ENCODE assay signal across 10 cellular contexts in genomic region chr2:148603562-148603920, GRCh38. TPM values are rescaled to one million over a fixed set of nuclear protein-coding genes. Genes with fewer than 3 reads are reported as not detected.
DNase-seq lines count a peak whose midpoint lies in the region; ATAC-seq and TF ChIP-seq lines count a peak whose summit lies in the region.
"Had no signal": no experiment of that assay in that cellular context is flagged by ENCODE, and none has a peak within 500 bp of the region (broad histone marks: within the 10 kb centered on the region; RNA-seq: fewer than 3 reads in every experiment).

No MANE protein-coding gene starts in this region.

- H3K4me3 Mint-ChIP-seq in activated CD8-positive, alpha-beta T cell treated with anti-CD3 and anti-CD28 coated beads, Interleukin-2, amount 10 ng/mL, durations not matched to agents 7 days and 5 days: no peak overlapping the region
- H3K4me3 Mint-ChIP-seq in CD8-positive, alpha-beta memory T cell: no peak overlapping the region
- H3K4me3 Mint-ChIP-seq: immature natural killer cell had no signal

- no peaks in the 10 kb centered on the region for H3K4me1 ChIP-seq in CD8-positive, alpha-beta memory T cell (ENCODE audit: insufficient read depth, low read length)
- no peaks in the 10 kb centered on the region for H3K4me1 ChIP-seq in thyroid gland

- H3K36me3 ChIP-seq in CD8-positive, alpha-beta memory T cell (ENCODE audit: insufficient read depth, low read length): no peaks in the 10 kb centered on the region
- H3K36me3 ChIP-seq in thyroid gland: no peaks in the 10 kb centered on the region

- TF ChIP-seq CTCF in thyroid gland (IDR thresholded peaks at IDR 0.05): no peak

- no peak overlapping the region for H3K27ac Mint-ChIP-seq in activated CD8-positive, alpha-beta T cell treated with anti-CD3 and anti-CD28 coated beads, Interleukin-2, amount 10 ng/mL, durations not matched to agents 7 days and 5 days
- peak overlapping the region in 1 of 8 donors; percentile 26 for H3K27ac Mint-ChIP-seq in CD8-positive, alpha-beta memory T cell
- H3K27ac Mint-ChIP-seq: immature natural killer cell had no signal

- WGBS in thyroid gland, 2 donors: 76 to 81% methylated on average over 3 of the region's 3 CpGs

- H3K36me3 Mint-ChIP-seq in activated CD8-positive, alpha-beta T cell treated with anti-CD3 and anti-CD28 coated beads, Interleukin-2, amount 10 ng/mL, durations not matched to agents 7 days and 5 days (ENCODE audit: low read depth): no peaks in the 10 kb centered on the region
- peaks cover 0 to 23% (median 0%) of the 10 kb centered on the region in 3 donors for H3K36me3 Mint-ChIP-seq in CD8-positive, alpha-beta memory T cell
- H3K36me3 Mint-ChIP-seq: immature natural killer cell had no signal

- H3K27me3 Mint-ChIP-seq in activated CD8-positive, alpha-beta T cell treated with anti-CD3 and anti-CD28 coated beads, Interleukin-2, amount 10 ng/mL, durations not matched to agents 7 days and 5 days (ENCODE audit: low read depth): peaks cover 2% of the 10 kb centered on the region
- peaks cover 0 to 3% of the 10 kb centered on the region in 2 donors for H3K27me3 Mint-ChIP-seq in CD8-positive, alpha-beta memory T cell

- CTCF ChIA-PET in activated CD8-positive, alpha-beta T cell treated with anti-CD3 and anti-CD28 coated beads, Interleukin-2, amount 10 ng/mL, durations not matched to agents 7 days and 5 days (lab: Charles Lee): interaction anchor here (0.8 to 1.8 kb wide), 5 partner anchors 8 to 387 kb away, joined by 3 to 4 read pairs (median 3); no protein-coding TSS in a partner anchor
- CTCF ChIA-PET in CD8-positive, alpha-beta memory T cell (lab: Charles Lee): no interaction called here

- no peaks in the 10 kb centered on the region for H3K9me3 Mint-ChIP-seq in activated CD8-positive, alpha-beta T cell treated with anti-CD3 and anti-CD28 coated beads, Interleukin-2, amount 10 ng/mL, durations not matched to agents 7 days and 5 days (ENCODE audit: insufficient read depth)
- peaks cover 5 to 12% (median 10%) of the 10 kb centered on the region in 5 donors for H3K9me3 Mint-ChIP-seq in CD8-positive, alpha-beta memory T cell
- H3K9me3 Mint-ChIP-seq: immature natural killer cell had no signal

- intact Hi-C loops in thyroid gland (cut with DNase I): no loop called here

- peaks cover 5% of the 10 kb centered on the region for H3K9me3 ChIP-seq in CD8-positive, alpha-beta memory T cell (ENCODE audit: low read length)
- H3K9me3 ChIP-seq in thyroid gland: no peaks in the 10 kb centered on the region

- ATAC-seq in GM18520 (IDR thresholded peaks at IDR 0.05; ENCODE audit: unreplicated experiment): peak; percentile 98
- ATAC-seq in GM19455 (IDR thresholded peaks at IDR 0.05; ENCODE audit: unreplicated experiment): peak; percentile 100
- ATAC-seq in HG02981 (IDR thresholded peaks at IDR 0.05; ENCODE audit: unreplicated experiment): peak; percentile 98
- peak; percentile 75 for ATAC-seq in activated CD8-positive, alpha-beta T cell treated with anti-CD3 and anti-CD28 coated beads, Interleukin-2, amount 10 ng/mL, durations not matched to agents 7 days and 5 days

- peaks cover 10% of the 10 kb centered on the region for H3K4me1 Mint-ChIP-seq in activated CD8-positive, alpha-beta T cell treated with anti-CD3 and anti-CD28 coated beads, Interleukin-2, amount 10 ng/mL, durations not matched to agents 7 days and 5 days (ENCODE audit: low read depth)
- H3K4me1 Mint-ChIP-seq in CD8-positive, alpha-beta memory T cell: peaks cover 0 to 8% (median 0%) of the 10 kb centered on the region in 3 donors
- H3K4me1 Mint-ChIP-seq: immature natural killer cell had no signal

- DNase-seq in activated CD8-positive, alpha-beta T cell treated with anti-CD3 and anti-CD28 coated beads, Interleukin-2, amount 10 ng/mL, durations not matched to agents 7 days and 5 days: no peak
- no peak for DNase-seq in CD8-positive, alpha-beta memory T cell
- DNase-seq in thyroid gland: no peak
- no peak for DNase-seq in globus pallidus (ENCODE audit: low spot score)
- DNase-seq: activated naive CD4-positive, alpha-beta T cell; immature natural killer cell; SW 1271 had no signal

- TF ChIP-seq POLR2A in thyroid gland (IDR thresholded peaks at IDR 0.05): no peak

- no peaks in the 10 kb centered on the region for H3K27me3 ChIP-seq in CD8-positive, alpha-beta memory T cell (ENCODE audit: insufficient read depth, low read length, poor library complexity, severe bottlenecking)
- H3K27me3 ChIP-seq in thyroid gland: no peaks in the 10 kb centered on the region

- POLR2A ChIA-PET in activated CD8-positive, alpha-beta T cell treated with anti-CD3 and anti-CD28 coated beads, Interleukin-2, amount 10 ng/mL, durations not matched to agents 7 days and 5 days (lab: Charles Lee): interaction anchor here (0.7 to 1.8 kb wide), 5 partner anchors 40 to 323 kb away, joined by 3 to 5 read pairs (median 4); no protein-coding TSS in a partner anchor
- POLR2A ChIA-PET in CD8-positive, alpha-beta memory T cell (lab: Charles Lee): no interaction called here

- no peak overlapping the region for H3K27ac ChIP-seq in CD8-positive, alpha-beta memory T cell (ENCODE audit: low read depth, low read length)
- H3K27ac ChIP-seq in thyroid gland: no peak overlapping the region

- no peak overlapping the region for H3K4me3 ChIP-seq in CD8-positive, alpha-beta memory T cell (ENCODE audit: low read length)
- H3K4me3 ChIP-seq in thyroid gland (replicated peaks in 1 of 3): no peak overlapping the region

RNA-seq across cellular contexts. Expression of gene EPC2, which starts 41.0 kb away (rescaled TPM):
- total RNA-seq in activated CD8-positive, alpha-beta T cell treated with anti-CD3 and anti-CD28 coated beads, Interleukin-2, amount 10 ng/mL, durations not matched to agents 7 days and 5 days: 10 to 100 TPM; 26.1 to 26.5 TPM
- total RNA-seq in CD8-positive, alpha-beta memory T cell: 10 to 100 TPM; 29.6 to 29.7 TPM
- polyA plus RNA-seq in CD8-positive, alpha-beta memory T cell: 2.2 TPM
- total RNA-seq in thyroid gland: 10 to 100 TPM; 37.9 to 55.3 (median 44.1) TPM
